ENCODE assay signal across 26 cellular contexts in the genomic region with DNA sequence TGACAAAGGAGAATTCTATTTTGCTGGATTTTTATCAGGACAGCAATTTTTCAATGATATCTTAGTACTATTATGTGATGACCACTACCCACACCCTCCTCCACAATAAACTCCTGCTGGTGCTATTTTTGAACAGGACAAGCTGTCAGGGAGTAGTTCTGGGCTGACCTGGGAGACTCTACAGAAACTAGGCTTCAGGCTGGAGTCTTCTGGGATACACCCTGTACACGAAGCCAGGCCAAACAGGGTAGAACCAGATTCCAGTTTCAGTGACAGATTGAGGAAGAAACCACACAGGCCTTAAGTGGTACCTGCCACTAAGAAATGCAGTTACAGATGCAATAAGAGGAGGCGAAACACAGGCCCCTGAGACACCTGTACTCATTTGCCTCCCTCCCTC.
"Had no signal": no experiment of that assay in that cellular context is flagged by ENCODE, and none has a peak within 500 bp of the region (broad histone marks: within the 10 kb centered on the region; RNA-seq: fewer than 3 reads in every experiment).

No MANE protein-coding gene starts in this region.

- H3K4me3 ChIP-seq: dorsolateral prefrontal cortex, gastrocnemius medialis, hepatocyte, lung, mucosa of descending colon, pancreas, right lobe of liver, suprapubic skin, transverse colon, vagina had no signal

- H3K36me3 Mint-ChIP-seq: natural killer cell treated with Interleukin-12 subunit alpha and Interleukin-12 subunit beta and Interleukin-15 and Interleukin-18, amount 100 ng/mL, for 72 hours had no signal

- H3K4me1 Mint-ChIP-seq: neural crest cell; stimulated activated naive CD8-positive, alpha-beta T cell treated with anti-CD3 and anti-CD28 coated beads, Interleukin-15, amount 100 ng/mL, for 72 hours had no signal

- H3K27me3 Mint-ChIP-seq: memory B cell; naive B cell; natural killer cell treated with Interleukin-12 subunit alpha and Interleukin-12 subunit beta and Interleukin-15 and Interleukin-18, amount 100 ng/mL, for 72 hours; stimulated activated naive CD8-positive, alpha-beta T cell treated with anti-CD3 and anti-CD28 coated beads, Interleukin-15, amount 100 ng/mL, for 72 hours had no signal

- H3K9me3 Mint-ChIP-seq: memory B cell; naive B cell; natural killer cell treated with Interleukin-12 subunit alpha and Interleukin-12 subunit beta and Interleukin-15 and Interleukin-18, amount 100 ng/mL, for 72 hours; neural crest cell; stimulated activated naive CD8-positive, alpha-beta T cell treated with anti-CD3 and anti-CD28 coated beads, Interleukin-15, amount 100 ng/mL, for 72 hours had no signal

- DNase-seq: dorsolateral prefrontal cortex; effector CD4-positive, alpha-beta T cell; foreskin fibroblast; gastrocnemius medialis; head of caudate nucleus; left colon; mucosa of descending colon; naive B cell; pancreas; retina; right lobe of liver; small intestine; stimulated activated CD4-positive, alpha-beta T cell treated with anti-CD3 and anti-CD28 coated beads, Interleukin-1b, Interleukin-23, amount 100 ng/mL, for 48 hours; stimulated activated CD4-positive, alpha-beta T cell treated with anti-CD3 and anti-CD28 coated beads, Interleukin-4, amount 100 ng/mL, for 1 hour; stimulated activated CD8-positive, alpha-beta memory T cell treated with anti-CD3 and anti-CD28 coated beads, Interleukin-4, amount 100 ng/mL, for 48 hours; stimulated activated naive CD4-positive, alpha-beta T cell; stimulated activated naive CD8-positive, alpha-beta T cell treated with anti-CD3 and anti-CD28 coated beads, Interleukin-15, amount 100 ng/mL, for 72 hours; transverse colon had no signal

- ATAC-seq: gastrocnemius medialis; left colon; mucosa of descending colon; natural killer cell treated with Interleukin-12 subunit alpha and Interleukin-12 subunit beta and Interleukin-15 and Interleukin-18, amount 100 ng/mL, for 72 hours; pancreas; right lobe of liver; stimulated activated naive CD8-positive, alpha-beta T cell treated with anti-CD3 and anti-CD28 coated beads, Interleukin-15, amount 100 ng/mL, for 72 hours had no signal

- H3K4me3 Mint-ChIP-seq: memory B cell; naive B cell; natural killer cell treated with Interleukin-12 subunit alpha and Interleukin-12 subunit beta and Interleukin-15 and Interleukin-18, amount 100 ng/mL, for 72 hours; neural crest cell; stimulated activated naive CD8-positive, alpha-beta T cell treated with anti-CD3 and anti-CD28 coated beads, Interleukin-15, amount 100 ng/mL, for 72 hours had no signal

- H3K4me1 ChIP-seq: pancreas, right lobe of liver, suprapubic skin, transverse colon, vagina had no signal

- H3K36me3 ChIP-seq: gastrocnemius medialis, neutrophil, pancreas, right lobe of liver, suprapubic skin, transverse colon, vagina had no signal

- H3K27ac ChIP-seq: dorsolateral prefrontal cortex, gastrocnemius medialis, hepatocyte, neutrophil, pancreas, right lobe of liver, suprapubic skin, transverse colon, vagina had no signal

- H3K9me3 ChIP-seq: gastrocnemius medialis, mucosa of descending colon, neutrophil, pancreas, right lobe of liver, suprapubic skin, transverse colon, vagina had no signal

- H3K27me3 ChIP-seq: dorsolateral prefrontal cortex, gastrocnemius medialis, hepatocyte, neutrophil, pancreas, right lobe of liver, suprapubic skin, transverse colon, vagina had no signal

- H3K27ac Mint-ChIP-seq: memory B cell; naive B cell; natural killer cell treated with Interleukin-12 subunit alpha and Interleukin-12 subunit beta and Interleukin-15 and Interleukin-18, amount 100 ng/mL, for 72 hours; stimulated activated naive CD8-positive, alpha-beta T cell treated with anti-CD3 and anti-CD28 coated beads, Interleukin-15, amount 100 ng/mL, for 72 hours had no signal
